ENCODE assay signal across 1 cellular context in the genomic region with DNA sequence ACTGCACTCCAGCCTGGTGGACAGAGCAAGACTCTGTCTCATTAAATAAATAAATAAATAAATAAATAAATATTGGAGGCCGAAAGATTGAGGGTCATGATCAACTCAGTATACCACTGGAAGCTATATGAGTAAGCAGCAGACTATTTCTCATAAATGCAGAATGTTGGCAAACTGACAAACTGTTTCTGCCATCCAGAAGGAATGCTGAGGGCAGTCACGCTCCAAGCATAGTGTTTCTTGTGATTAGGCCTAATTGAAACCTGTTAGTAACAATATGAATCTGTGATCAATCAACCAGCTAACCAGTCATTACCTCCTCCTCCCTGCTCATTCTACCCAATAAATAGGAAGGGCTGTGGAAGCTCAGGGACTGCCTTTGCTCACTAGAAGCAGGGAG.
TF ChIP-seq lines count a peak whose summit lies in the region.

No MANE protein-coding gene starts in this region.

TF ChIP-seq in A549, 52 proteins besides CTCF, POLR2A, EP300 and RAD21 (continued from another document):
- TF ChIP-seq, protein P1, sequence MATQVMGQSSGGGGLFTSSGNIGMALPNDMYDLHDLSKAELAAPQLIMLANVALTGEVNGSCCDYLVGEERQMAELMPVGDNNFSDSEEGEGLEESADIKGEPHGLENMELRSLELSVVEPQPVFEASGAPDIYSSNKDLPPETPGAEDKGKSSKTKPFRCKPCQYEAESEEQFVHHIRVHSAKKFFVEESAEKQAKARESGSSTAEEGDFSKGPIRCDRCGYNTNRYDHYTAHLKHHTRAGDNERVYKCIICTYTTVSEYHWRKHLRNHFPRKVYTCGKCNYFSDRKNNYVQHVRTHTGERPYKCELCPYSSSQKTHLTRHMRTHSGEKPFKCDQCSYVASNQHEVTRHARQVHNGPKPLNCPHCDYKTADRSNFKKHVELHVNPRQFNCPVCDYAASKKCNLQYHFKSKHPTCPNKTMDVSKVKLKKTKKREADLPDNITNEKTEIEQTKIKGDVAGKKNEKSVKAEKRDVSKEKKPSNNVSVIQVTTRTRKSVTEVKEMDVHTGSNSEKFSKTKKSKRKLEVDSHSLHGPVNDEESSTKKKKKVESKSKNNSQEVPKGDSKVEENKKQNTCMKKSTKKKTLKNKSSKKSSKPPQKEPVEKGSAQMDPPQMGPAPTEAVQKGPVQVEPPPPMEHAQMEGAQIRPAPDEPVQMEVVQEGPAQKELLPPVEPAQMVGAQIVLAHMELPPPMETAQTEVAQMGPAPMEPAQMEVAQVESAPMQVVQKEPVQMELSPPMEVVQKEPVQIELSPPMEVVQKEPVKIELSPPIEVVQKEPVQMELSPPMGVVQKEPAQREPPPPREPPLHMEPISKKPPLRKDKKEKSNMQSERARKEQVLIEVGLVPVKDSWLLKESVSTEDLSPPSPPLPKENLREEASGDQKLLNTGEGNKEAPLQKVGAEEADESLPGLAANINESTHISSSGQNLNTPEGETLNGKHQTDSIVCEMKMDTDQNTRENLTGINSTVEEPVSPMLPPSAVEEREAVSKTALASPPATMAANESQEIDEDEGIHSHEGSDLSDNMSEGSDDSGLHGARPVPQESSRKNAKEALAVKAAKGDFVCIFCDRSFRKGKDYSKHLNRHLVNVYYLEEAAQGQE (IDR thresholded peaks at IDR 0.05), result no peak
- no peak for TF ChIP-seq BHLHE40 (IDR thresholded peaks at IDR 0.05; ENCODE audit: low read depth, low read length)
- TF ChIP-seq HOXB13 (CRISPR knock-in tag; IDR thresholded peaks at IDR 0.05; ENCODE audit: low read depth), result 0 out of 2 replicates have a peak, but pooled peaks have one; percentile 27
- no peak for TF ChIP-seq MAFK (IDR thresholded peaks at IDR 0.05; ENCODE audit: partially characterized antibody)
- TF ChIP-seq RCOR1 (IDR thresholded peaks at IDR 0.05; ENCODE audit: low read depth, low read length), result no peak
- no peak for TF ChIP-seq HEYL (CRISPR knock-in tag; IDR thresholded peaks at IDR 0.05)
- no peak for TF ChIP-seq PHF8 (IDR thresholded peaks at IDR 0.05; ENCODE audit: borderline replicate concordance, low read depth)
- no peak for TF ChIP-seq NFE2L2 (conservative IDR thresholded peaks at IDR 0.05; ENCODE audit: low read length)
- no peak for TF ChIP-seq RFX5 (IDR thresholded peaks at IDR 0.05)
- no peak for TF ChIP-seq KDM5A (IDR thresholded peaks at IDR 0.05)
- TF ChIP-seq, protein P2, sequence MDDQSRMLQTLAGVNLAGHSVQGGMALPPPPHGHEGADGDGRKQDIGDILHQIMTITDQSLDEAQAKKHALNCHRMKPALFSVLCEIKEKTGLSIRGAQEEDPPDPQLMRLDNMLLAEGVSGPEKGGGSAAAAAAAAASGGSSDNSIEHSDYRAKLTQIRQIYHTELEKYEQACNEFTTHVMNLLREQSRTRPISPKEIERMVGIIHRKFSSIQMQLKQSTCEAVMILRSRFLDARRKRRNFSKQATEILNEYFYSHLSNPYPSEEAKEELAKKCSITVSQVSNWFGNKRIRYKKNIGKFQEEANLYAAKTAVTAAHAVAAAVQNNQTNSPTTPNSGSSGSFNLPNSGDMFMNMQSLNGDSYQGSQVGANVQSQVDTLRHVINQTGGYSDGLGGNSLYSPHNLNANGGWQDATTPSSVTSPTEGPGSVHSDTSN (IDR thresholded peaks at IDR 0.05), result 0 out of 2 replicates have a peak, but pooled peaks have one; percentile 46
- TF ChIP-seq HOXA7 (CRISPR knock-in tag; IDR thresholded peaks at IDR 0.05), result no peak
- TF ChIP-seq SREBF2 (IDR thresholded peaks at IDR 0.05), result no peak
- TF ChIP-seq MYC (IDR thresholded peaks at IDR 0.05; ENCODE audit: borderline replicate concordance, low read length), result no peak
- TF ChIP-seq GATA3 (IDR thresholded peaks at IDR 0.05; ENCODE audit: borderline replicate concordance), result peak; percentile 95
- TF ChIP-seq CHD2 (IDR thresholded peaks at IDR 0.05; ENCODE audit: low read length, partially characterized antibody), result no peak
- TF ChIP-seq FOSL2 (IDR thresholded peaks at IDR 0.05), result peak; percentile 75
- TF ChIP-seq FOSL2 (CRISPR knock-in tag; IDR thresholded peaks at IDR 0.05), result peak; percentile 89
- TF ChIP-seq, protein P3, sequence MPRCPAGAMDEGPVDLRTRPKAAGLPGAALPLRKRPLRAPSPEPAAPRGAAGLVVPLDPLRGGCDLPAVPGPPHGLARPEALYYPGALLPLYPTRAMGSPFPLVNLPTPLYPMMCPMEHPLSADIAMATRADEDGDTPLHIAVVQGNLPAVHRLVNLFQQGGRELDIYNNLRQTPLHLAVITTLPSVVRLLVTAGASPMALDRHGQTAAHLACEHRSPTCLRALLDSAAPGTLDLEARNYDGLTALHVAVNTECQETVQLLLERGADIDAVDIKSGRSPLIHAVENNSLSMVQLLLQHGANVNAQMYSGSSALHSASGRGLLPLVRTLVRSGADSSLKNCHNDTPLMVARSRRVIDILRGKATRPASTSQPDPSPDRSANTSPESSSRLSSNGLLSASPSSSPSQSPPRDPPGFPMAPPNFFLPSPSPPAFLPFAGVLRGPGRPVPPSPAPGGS (IDR thresholded peaks at IDR 0.05), result peak; percentile 51; the same call in 1 of the 3 replicates
- TF ChIP-seq JUN (IDR thresholded peaks at IDR 0.05), result peak; percentile 45 to 71; a peak in 3 of 5 replicates
- no peak for TF ChIP-seq ZFP36 (IDR thresholded peaks at IDR 0.05; ENCODE audit: borderline replicate concordance, partially characterized antibody)
- TF ChIP-seq ZC3H11A (IDR thresholded peaks at IDR 0.05), result peak; percentile 41
- TF ChIP-seq KDM1A (IDR thresholded peaks at IDR 0.05; ENCODE audit: low read depth), result no peak
- TF ChIP-seq, protein P4, sequence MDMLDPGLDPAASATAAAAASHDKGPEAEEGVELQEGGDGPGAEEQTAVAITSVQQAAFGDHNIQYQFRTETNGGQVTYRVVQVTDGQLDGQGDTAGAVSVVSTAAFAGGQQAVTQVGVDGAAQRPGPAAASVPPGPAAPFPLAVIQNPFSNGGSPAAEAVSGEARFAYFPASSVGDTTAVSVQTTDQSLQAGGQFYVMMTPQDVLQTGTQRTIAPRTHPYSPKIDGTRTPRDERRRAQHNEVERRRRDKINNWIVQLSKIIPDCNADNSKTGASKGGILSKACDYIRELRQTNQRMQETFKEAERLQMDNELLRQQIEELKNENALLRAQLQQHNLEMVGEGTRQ (IDR thresholded peaks at IDR 0.05), result no peak
- TF ChIP-seq, protein P5, sequence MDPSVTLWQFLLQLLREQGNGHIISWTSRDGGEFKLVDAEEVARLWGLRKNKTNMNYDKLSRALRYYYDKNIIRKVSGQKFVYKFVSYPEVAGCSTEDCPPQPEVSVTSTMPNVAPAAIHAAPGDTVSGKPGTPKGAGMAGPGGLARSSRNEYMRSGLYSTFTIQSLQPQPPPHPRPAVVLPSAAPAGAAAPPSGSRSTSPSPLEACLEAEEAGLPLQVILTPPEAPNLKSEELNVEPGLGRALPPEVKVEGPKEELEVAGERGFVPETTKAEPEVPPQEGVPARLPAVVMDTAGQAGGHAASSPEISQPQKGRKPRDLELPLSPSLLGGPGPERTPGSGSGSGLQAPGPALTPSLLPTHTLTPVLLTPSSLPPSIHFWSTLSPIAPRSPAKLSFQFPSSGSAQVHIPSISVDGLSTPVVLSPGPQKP (IDR thresholded peaks at IDR 0.05; ENCODE audit: low read depth, low read length), result no peak
- TF ChIP-seq MAZ (IDR thresholded peaks at IDR 0.05; ENCODE audit: borderline replicate concordance, low read depth, low read length), result no peak
- TF ChIP-seq, protein P6, sequence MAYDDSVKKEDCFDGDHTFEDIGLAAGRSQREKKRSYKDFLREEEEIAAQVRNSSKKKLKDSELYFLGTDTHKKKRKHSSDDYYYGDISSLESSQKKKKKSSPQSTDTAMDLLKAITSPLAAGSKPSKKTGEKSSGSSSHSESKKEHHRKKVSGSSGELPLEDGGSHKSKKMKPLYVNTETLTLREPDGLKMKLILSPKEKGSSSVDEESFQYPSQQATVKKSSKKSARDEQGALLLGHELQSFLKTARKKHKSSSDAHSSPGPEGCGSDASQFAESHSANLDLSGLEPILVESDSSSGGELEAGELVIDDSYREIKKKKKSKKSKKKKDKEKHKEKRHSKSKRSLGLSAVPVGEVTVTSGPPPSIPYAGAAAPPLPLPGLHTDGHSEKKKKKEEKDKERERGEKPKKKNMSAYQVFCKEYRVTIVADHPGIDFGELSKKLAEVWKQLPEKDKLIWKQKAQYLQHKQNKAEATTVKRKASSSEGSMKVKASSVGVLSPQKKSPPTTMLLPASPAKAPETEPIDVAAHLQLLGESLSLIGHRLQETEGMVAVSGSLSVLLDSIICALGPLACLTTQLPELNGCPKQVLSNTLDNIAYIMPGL (CRISPR knock-in tag; IDR thresholded peaks at IDR 0.05; ENCODE audit: borderline replicate concordance), result no peak
- no peak for TF ChIP-seq NR3C1 (IDR thresholded peaks at IDR 0.05)
- TF ChIP-seq, protein P7, sequence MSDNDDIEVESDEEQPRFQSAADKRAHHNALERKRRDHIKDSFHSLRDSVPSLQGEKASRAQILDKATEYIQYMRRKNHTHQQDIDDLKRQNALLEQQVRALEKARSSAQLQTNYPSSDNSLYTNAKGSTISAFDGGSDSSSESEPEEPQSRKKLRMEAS (IDR thresholded peaks at IDR 0.05), result peak; percentile 77
